18 cellular contexts compared by ENCODE assay signal in genomic region chr18:45448871-45449270, GRCh38.
DNase-seq lines count a peak whose midpoint lies in the region; ATAC-seq and TF ChIP-seq lines count a peak whose summit lies in the region.
"Had no signal": no experiment of that assay in that cellular context is flagged by ENCODE, and none has a peak within 500 bp of the region (broad histone marks: within the 10 kb centered on the region; RNA-seq: fewer than 3 reads in every experiment).

No MANE protein-coding gene starts in this region.

- WGBS in sigmoid colon, 2 donors: 89 to 90% methylated on average over 2 of the region's 2 CpGs

- H3K27ac ChIP-seq in left ventricle myocardium inferior (replicated peaks) (peak overlapping the region; percentile 67), sigmoid colon (peak overlapping the region; percentile 43 to 64 (median 50))
- H3K27ac ChIP-seq: BLaER1 treated with 17β-estradiol and CSF1 and Interleukin-3, amounts not matched to agents 10 nM and 100 nM; SJCRH30 had no signal

- DNase-seq in left ventricle myocardium inferior (no peak), left ventricle myocardium superior (no peak), glutamatergic neuron (peak; percentile 56), sigmoid colon (no peak), kidney glomerular epithelial cell (lab: John Stamatoyannopoulos, UW) (no peak), posterior vena cava (ENCODE audit: low spot score) (no peak), HUDEP-2 (lab: John Stamatoyannopoulos, UW; ENCODE audit: unreplicated experiment in 76 of 76) (no peak), NCI-H510A treated with DMSO at 0.1 percent for 48 hours (lab: John Stamatoyannopoulos, UW) (no peak)
- DNase-seq: ACHN; activated CD4-positive, alpha-beta T cell treated with anti-CD3 and anti-CD28 coated beads for 48 hours; NCI-H82; SJCRH30; stimulated activated CD4-positive, alpha-beta T cell treated with anti-CD3 and anti-CD28 coated beads, Interleukin-1b, Interleukin-23, amount 100 ng/mL, for 48 hours; stimulated activated naive B cell treated with anti-CD40 and anti-IgM and Interleukin-4, amounts not matched to agents 10 μg/mL and 1 μg/mL and 100 μg/mL, for 72 hours had no signal

- no peak for TF ChIP-seq POLR2A in sigmoid colon (IDR thresholded peaks at IDR 0.05)

- peak overlapping the region; percentile 93 for H3K27ac Mint-ChIP-seq in glutamatergic neuron (ENCODE audit: unreplicated experiment)
- H3K27ac Mint-ChIP-seq: activated naive CD4-positive, alpha-beta T cell treated with anti-CD3 and anti-CD28 coated beads, Interleukin-2, amount 50 U/mL, for 72 hours; IgD-negative memory B cell; stimulated activated naive B cell treated with anti-CD40 and anti-IgM and Interleukin-4, amounts not matched to agents 10 μg/mL and 1 μg/mL and 100 μg/mL, for 72 hours had no signal

- H3K4me1 ChIP-seq in left ventricle myocardium inferior (peaks cover 4% of the 10 kb centered on the region), sigmoid colon (peaks cover 0 to 23% (median 14%) of the 10 kb centered on the region in 4 donors)
- H3K4me1 ChIP-seq: SJCRH30 had no signal

- H3K9me3 ChIP-seq in left ventricle myocardium inferior (replicated peaks): no peaks in the 10 kb centered on the region
- no peaks in the 10 kb centered on the region for H3K9me3 ChIP-seq in sigmoid colon
- H3K9me3 ChIP-seq: BLaER1 treated with 17β-estradiol and CSF1 and Interleukin-3, amounts not matched to agents 10 nM and 100 nM; SJCRH30 had no signal

- TF ChIP-seq EP300 in sigmoid colon (IDR thresholded peaks at IDR 0.05): no peak

- ATAC-seq in left ventricle myocardium superior: no peak
- ATAC-seq: activated naive CD4-positive, alpha-beta T cell treated with anti-CD3 and anti-CD28 coated beads, Interleukin-2, amount 50 U/mL, for 72 hours; stimulated activated naive B cell treated with anti-CD40 and anti-IgM and Interleukin-4, amounts not matched to agents 10 μg/mL and 1 μg/mL and 100 μg/mL, for 72 hours had no signal

- TF ChIP-seq CTCF in left ventricle myocardium inferior (IDR thresholded peaks at IDR 0.05; ENCODE audit: borderline replicate concordance) (no peak), glutamatergic neuron (IDR thresholded peaks at IDR 0.05; ENCODE audit: partially characterized antibody, unreplicated experiment) (no peak), sigmoid colon (IDR thresholded peaks at IDR 0.05) (no peak)

- H3K4me3 ChIP-seq in left ventricle myocardium inferior (no peak overlapping the region), sigmoid colon (no peak overlapping the region)
- H3K4me3 ChIP-seq: BLaER1 treated with 17β-estradiol and CSF1 and Interleukin-3, amounts not matched to agents 10 nM and 100 nM; lung; SJCRH30 had no signal

- peaks cover 9% of the 10 kb centered on the region for H3K9me3 Mint-ChIP-seq in glutamatergic neuron (ENCODE audit: unreplicated experiment)
- H3K9me3 Mint-ChIP-seq: activated naive CD4-positive, alpha-beta T cell treated with anti-CD3 and anti-CD28 coated beads, Interleukin-2, amount 50 U/mL, for 72 hours; stimulated activated naive B cell treated with anti-CD40 and anti-IgM and Interleukin-4, amounts not matched to agents 10 μg/mL and 1 μg/mL and 100 μg/mL, for 72 hours had no signal

- peaks cover 6% of the 10 kb centered on the region for H3K27me3 Mint-ChIP-seq in glutamatergic neuron (ENCODE audit: unreplicated experiment)

- intact Hi-C loops in left ventricle myocardium inferior (cut with micrococcal nuclease): no loop called here
- intact Hi-C loops in left ventricle myocardium superior (cut with micrococcal nuclease): no loop called here
- intact Hi-C loops in sigmoid colon (cut with DNase I): no loop called here
- intact Hi-C loops in posterior vena cava (cut with DNase I): no loop called here

- H3K36me3 Mint-ChIP-seq in glutamatergic neuron (ENCODE audit: unreplicated experiment): no peaks in the 10 kb centered on the region
- H3K36me3 Mint-ChIP-seq: activated naive CD4-positive, alpha-beta T cell treated with anti-CD3 and anti-CD28 coated beads, Interleukin-2, amount 50 U/mL, for 72 hours; IgD-negative memory B cell; stimulated activated naive B cell treated with anti-CD40 and anti-IgM and Interleukin-4, amounts not matched to agents 10 μg/mL and 1 μg/mL and 100 μg/mL, for 72 hours had no signal

- H3K4me1 Mint-ChIP-seq in glutamatergic neuron (ENCODE audit: low read depth, unreplicated experiment): peaks cover 34% of the 10 kb centered on the region

- H3K4me3 Mint-ChIP-seq in glutamatergic neuron (ENCODE audit: unreplicated experiment): peak overlapping the region; percentile 72
- H3K4me3 Mint-ChIP-seq: IgD-negative memory B cell; stimulated activated naive B cell treated with anti-CD40 and anti-IgM and Interleukin-4, amounts not matched to agents 10 μg/mL and 1 μg/mL and 100 μg/mL, for 72 hours had no signal

- no peaks in the 10 kb centered on the region for H3K36me3 ChIP-seq in left ventricle myocardium inferior
- no peaks in the 10 kb centered on the region for H3K36me3 ChIP-seq in sigmoid colon
- H3K36me3 ChIP-seq: BLaER1 treated with 17β-estradiol and CSF1 and Interleukin-3, amounts not matched to agents 10 nM and 100 nM; SJCRH30 had no signal

- H3K27me3 ChIP-seq in left ventricle myocardium inferior (ENCODE audit: low read depth) (peaks cover 5% of the 10 kb centered on the region), sigmoid colon (no peaks in the 10 kb centered on the region)
- H3K27me3 ChIP-seq: BLaER1 treated with 17β-estradiol and CSF1 and Interleukin-3, amounts not matched to agents 10 nM and 100 nM; SJCRH30 had no signal
